Comparison of ENCODE assay signal across 10 cellular contexts in genomic region chr19:47699360-47699917, GRCh38. TPM values are rescaled to one million over a fixed set of nuclear protein-coding genes. Genes with fewer than 3 reads are reported as not detected.
DNase-seq lines count a peak whose midpoint lies in the region; ATAC-seq and TF ChIP-seq lines count a peak whose summit lies in the region.
"Had no signal": no experiment of that assay in that cellular context is flagged by ENCODE, and none has a peak within 500 bp of the region (broad histone marks: within the 10 kb centered on the region; RNA-seq: fewer than 3 reads in every experiment).

No MANE protein-coding gene starts in this region.

- ATAC-seq in naive thymus-derived CD4-positive, alpha-beta T cell: peak; percentile 78
- ATAC-seq in HG03025 (IDR thresholded peaks at IDR 0.05; ENCODE audit: low FRiP score, unreplicated experiment): no peak

- TF ChIP-seq CTCF in NB4 (IDR thresholded peaks at IDR 0.05; ENCODE audit: low read depth, low read length): peak; percentile 100
- TF ChIP-seq CTCF in vagina (IDR thresholded peaks at IDR 0.05): peak; percentile 8 to 48 (median 33)

- no peaks in the 10 kb centered on the region for H3K27me3 ChIP-seq in effector memory CD4-positive, alpha-beta T cell (replicated peaks; ENCODE audit: control insufficient read depth, insufficient read depth, low read length, poor library complexity, severe bottlenecking)
- H3K27me3 ChIP-seq in naive thymus-derived CD4-positive, alpha-beta T cell (ENCODE audit: control insufficient read depth in 2 of 2, insufficient read depth in 2 of 2, low read length in 2 of 2): no peaks in the 10 kb centered on the region
- H3K27me3 ChIP-seq in vagina: no peaks in the 10 kb centered on the region
- H3K27me3 ChIP-seq: BLaER1 had no signal

- H3K9me3 ChIP-seq in effector memory CD4-positive, alpha-beta T cell (ENCODE audit: control insufficient read depth, low read length): no peaks in the 10 kb centered on the region
- no peaks in the 10 kb centered on the region for H3K9me3 ChIP-seq in naive thymus-derived CD4-positive, alpha-beta T cell (ENCODE audit: control insufficient read depth in 2 of 3, low read length in 3 of 3)
- H3K9me3 ChIP-seq in vagina: no peaks in the 10 kb centered on the region
- H3K9me3 ChIP-seq: BLaER1 had no signal

- H3K4me1 Mint-ChIP-seq in activated CD4-positive, alpha-beta T cell treated with anti-CD3 and anti-CD28 coated beads, Interleukin-2, amount 10 ng/mL, durations not matched to agents 7 days and 5 days: no peaks in the 10 kb centered on the region
- H3K4me1 Mint-ChIP-seq in naive thymus-derived CD4-positive, alpha-beta T cell: peaks cover 0 to 6% (median 3%) of the 10 kb centered on the region in 7 donors
- H3K4me1 Mint-ChIP-seq: activated naive CD4-positive, alpha-beta T cell treated with anti-CD3 and anti-CD28 coated beads, Interleukin-2, amount 50 U/mL, for 24 hours had no signal

- peaks cover 52% of the 10 kb centered on the region for H3K36me3 ChIP-seq in effector memory CD4-positive, alpha-beta T cell (ENCODE audit: control insufficient read depth, insufficient read depth, low read length)
- H3K36me3 ChIP-seq in naive thymus-derived CD4-positive, alpha-beta T cell (ENCODE audit: control insufficient read depth in 2 of 3, insufficient read depth in 3 of 3, low read length in 3 of 3): peaks cover 0 to 61% (median 4%) of the 10 kb centered on the region in 3 experiments
- H3K36me3 ChIP-seq in vagina: peaks cover 0 to 44% of the 10 kb centered on the region in 2 donors

- no peaks in the 10 kb centered on the region for H3K27me3 Mint-ChIP-seq in activated CD4-positive, alpha-beta T cell treated with anti-CD3 and anti-CD28 coated beads, Interleukin-2, amount 10 ng/mL, durations not matched to agents 7 days and 5 days
- H3K27me3 Mint-ChIP-seq in naive thymus-derived CD4-positive, alpha-beta T cell: no peaks in the 10 kb centered on the region
- H3K27me3 Mint-ChIP-seq: activated naive CD4-positive, alpha-beta T cell treated with anti-CD3 and anti-CD28 coated beads, Interleukin-2, amount 50 U/mL, for 24 hours had no signal

- peaks cover 14% of the 10 kb centered on the region for H3K36me3 Mint-ChIP-seq in activated CD4-positive, alpha-beta T cell treated with anti-CD3 and anti-CD28 coated beads, Interleukin-2, amount 10 ng/mL, durations not matched to agents 7 days and 5 days (ENCODE audit: low read depth)
- peaks cover 0 to 26% (median 4%) of the 10 kb centered on the region in 5 donors for H3K36me3 Mint-ChIP-seq in naive thymus-derived CD4-positive, alpha-beta T cell

- H3K27ac Mint-ChIP-seq in activated CD4-positive, alpha-beta T cell treated with anti-CD3 and anti-CD28 coated beads, Interleukin-2, amount 10 ng/mL, durations not matched to agents 7 days and 5 days: no peak overlapping the region
- no peak overlapping the region for H3K27ac Mint-ChIP-seq in naive thymus-derived CD4-positive, alpha-beta T cell
- H3K27ac Mint-ChIP-seq: activated naive CD4-positive, alpha-beta T cell treated with anti-CD3 and anti-CD28 coated beads, Interleukin-2, amount 50 U/mL, for 24 hours had no signal

- POLR2A ChIA-PET in activated CD4-positive, alpha-beta T cell treated with anti-CD3 and anti-CD28 coated beads, Interleukin-2, amount 10 ng/mL, durations not matched to agents 7 days and 5 days (lab: Charles Lee): no interaction called here
- POLR2A ChIA-PET in naive thymus-derived CD4-positive, alpha-beta T cell (lab: Charles Lee): no interaction called here

- H3K4me1 ChIP-seq in effector memory CD4-positive, alpha-beta T cell (ENCODE audit: control insufficient read depth, insufficient read depth, low read length, poor library complexity, severe bottlenecking): no peaks in the 10 kb centered on the region
- no peaks in the 10 kb centered on the region for H3K4me1 ChIP-seq in naive thymus-derived CD4-positive, alpha-beta T cell (ENCODE audit: control insufficient read depth in 2 of 2, insufficient read depth in 2 of 2, low read length in 2 of 2)
- H3K4me1 ChIP-seq in vagina: no peaks in the 10 kb centered on the region
- H3K4me1 ChIP-seq: BLaER1 had no signal

- H3K4me3 ChIP-seq in NB4 (ENCODE audit: low read depth, low read length) (no peak overlapping the region), vagina (no peak overlapping the region)
- no peak overlapping the region for H3K4me3 ChIP-seq in effector memory CD4-positive, alpha-beta T cell (ENCODE audit: insufficient read depth, low read depth, low read length, poor library complexity, severe bottlenecking)
- H3K4me3 ChIP-seq in naive thymus-derived CD4-positive, alpha-beta T cell (ENCODE audit: low read length): no peak overlapping the region
- H3K4me3 ChIP-seq: BLaER1 had no signal

- TF ChIP-seq POLR2A in NB4 (IDR thresholded peaks at IDR 0.05; ENCODE audit: extremely low read depth, insufficient read length) (no peak), vagina (IDR thresholded peaks at IDR 0.05) (no peak)

- peak; percentile 13 for DNase-seq in DMS79 treated with DMSO at 0.1 percent for 48 hours (lab: John Stamatoyannopoulos, UW)
- no peak for DNase-seq in DMS79 (lab: John Stamatoyannopoulos, UW)
- peak; percentile 82 for DNase-seq in NB4 (ENCODE audit: low read depth)
- DNase-seq in activated CD4-positive, alpha-beta T cell treated with anti-CD3 and anti-CD28 coated beads, Interleukin-2, amount 10 ng/mL, durations not matched to agents 7 days and 5 days: peak; percentile 52
- DNase-seq in effector memory CD4-positive, alpha-beta T cell: peak in 2 of 3 donors; percentile 13 to 30
- DNase-seq in naive thymus-derived CD4-positive, alpha-beta T cell: peak in 8 of 9 donors; percentile 27 to 68 (median 36)
- no peak for DNase-seq in vagina (ENCODE audit: extremely low spot score in 2 of 2)

- CTCF ChIA-PET in activated CD4-positive, alpha-beta T cell treated with anti-CD3 and anti-CD28 coated beads, Interleukin-2, amount 10 ng/mL, durations not matched to agents 7 days and 5 days (lab: Charles Lee): interaction anchor here (0.8 to 2.0 kb wide), 13 partner anchors 9 to 308 kb away, joined by 3 to 14 read pairs (median 4); no protein-coding TSS in a partner anchor
- CTCF ChIA-PET in naive thymus-derived CD4-positive, alpha-beta T cell (lab: Charles Lee): interaction anchor here (0.5 to 5.9 kb wide), 9 partner anchors 11 to 728 kb away, joined by 3 to 61 read pairs (median 3); no protein-coding TSS in a partner anchor

- H3K9me3 Mint-ChIP-seq in activated CD4-positive, alpha-beta T cell treated with anti-CD3 and anti-CD28 coated beads, Interleukin-2, amount 10 ng/mL, durations not matched to agents 7 days and 5 days: no peaks in the 10 kb centered on the region
- no peaks in the 10 kb centered on the region for H3K9me3 Mint-ChIP-seq in naive thymus-derived CD4-positive, alpha-beta T cell
- H3K9me3 Mint-ChIP-seq: activated naive CD4-positive, alpha-beta T cell treated with anti-CD3 and anti-CD28 coated beads, Interleukin-2, amount 50 U/mL, for 24 hours had no signal

- H3K27ac ChIP-seq in effector memory CD4-positive, alpha-beta T cell (ENCODE audit: insufficient read depth, low read length, poor library complexity, severe bottlenecking): no peak overlapping the region
- no peak overlapping the region for H3K27ac ChIP-seq in naive thymus-derived CD4-positive, alpha-beta T cell (ENCODE audit: low read depth, low read length)
- H3K27ac ChIP-seq in vagina: no peak overlapping the region
- H3K27ac ChIP-seq: BLaER1 had no signal

- H3K4me3 Mint-ChIP-seq in activated CD4-positive, alpha-beta T cell treated with anti-CD3 and anti-CD28 coated beads, Interleukin-2, amount 10 ng/mL, durations not matched to agents 7 days and 5 days: no peak overlapping the region
- H3K4me3 Mint-ChIP-seq in naive thymus-derived CD4-positive, alpha-beta T cell: no peak overlapping the region
- H3K4me3 Mint-ChIP-seq: activated naive CD4-positive, alpha-beta T cell treated with anti-CD3 and anti-CD28 coated beads, Interleukin-2, amount 50 U/mL, for 24 hours had no signal

- intact Hi-C loops in naive thymus-derived CD4-positive, alpha-beta T cell (cut with micrococcal nuclease): loop anchor here (1.0 to 5.0 kb wide), 6 partner anchors 8 to 402 kb away; no protein-coding TSS in a partner anchor
- intact Hi-C loops in vagina (cut with DNase I): loop anchor here (5.0 to 10.0 kb wide), 2 partner anchors 105 to 262 kb away; no protein-coding TSS in a partner anchor

RNA-seq across cellular contexts. Expression of gene EHD2, which starts 13.8 kb away (rescaled TPM):
- total RNA-seq in activated CD4-positive, alpha-beta T cell treated with anti-CD3 and anti-CD28 coated beads, Interleukin-2, amount 10 ng/mL, durations not matched to agents 7 days and 5 days: not detected
- total RNA-seq in naive thymus-derived CD4-positive, alpha-beta T cell: under 1 TPM in 3 of 5 experiments, not detected in 2; 0.15 to 0.37 (median 0.19) TPM
- polyA plus RNA-seq in naive thymus-derived CD4-positive, alpha-beta T cell: not detected
- 125 TPM for total RNA-seq in vagina

RNA-seq across cellular contexts. Expression of gene NOP53, which starts 45.9 kb away (rescaled TPM):
- 100 to 1,000 TPM; 368 to 402 TPM for total RNA-seq in activated CD4-positive, alpha-beta T cell treated with anti-CD3 and anti-CD28 coated beads, Interleukin-2, amount 10 ng/mL, durations not matched to agents 7 days and 5 days
- 1,000 to 10,000 TPM in 2 of 5 experiments, 100 to 1,000 TPM in 3; 316 to 1,143 (median 992) TPM for total RNA-seq in naive thymus-derived CD4-positive, alpha-beta T cell
- 100 to 1,000 TPM; 362 to 426 TPM for polyA plus RNA-seq in naive thymus-derived CD4-positive, alpha-beta T cell
- total RNA-seq in vagina: 517 TPM

Comparison
In these comparisons a context has a peak if more than half of its experiments do, and no peak if none do; other contexts are left out.
1. DNase-seq: peak in DMS79 treated with DMSO at 0.1 percent for 48 hours (single experiment), NB4 (single experiment), activated CD4-positive, alpha-beta T cell treated with anti-CD3 and anti-CD28 coated beads, Interleukin-2, amount 10 ng/mL, durations not matched to agents 7 days and 5 days (single experiment), effector memory CD4-positive, alpha-beta T cell (2 of 3) and naive thymus-derived CD4-positive, alpha-beta T cell (8 of 9); none in DMS79 (single experiment) and vagina (0 of 2).
2. RNA of gene EHD2, which starts 13.8 kb away (total RNA-seq): 125 TPM in vagina (single experiment); not detected in activated CD4-positive, alpha-beta T cell treated with anti-CD3 and anti-CD28 coated beads, Interleukin-2, amount 10 ng/mL, durations not matched to agents 7 days and 5 days and 0.15 to 0.37 TPM in naive thymus-derived CD4-positive, alpha-beta T cell; every median in the first group is over 10 times any median in the second.